8 cellular contexts compared by ENCODE assay signal in genomic region chr3:9503283-9503682, GRCh38. TPM values are rescaled to one million over a fixed set of nuclear protein-coding genes. Genes with fewer than 3 reads are reported as not detected.
DNase-seq lines count a peak whose midpoint lies in the region; ATAC-seq and TF ChIP-seq lines count a peak whose summit lies in the region.

No MANE protein-coding gene starts in this region.

- no peak overlapping the region for H3K9ac ChIP-seq in PC-3 (ENCODE audit: low read length)
- no peak overlapping the region for H3K9ac ChIP-seq in fibroblast of lung (ENCODE audit: insufficient read depth, low read length)

- TF ChIP-seq CTCF in HL-60 (IDR thresholded peaks at IDR 0.05; ENCODE audit: insufficient read depth, low read length) (peak; percentile 94), PC-3 (conservative IDR thresholded peaks at IDR 0.05; ENCODE audit: low read depth, low read length) (peak; percentile 97), fibroblast of lung (conservative IDR thresholded peaks at IDR 0.05 in 1 of 2, IDR thresholded peaks at IDR 0.05 in 1 of 2; ENCODE audit: low read depth in 1 of 2, low read length in 2 of 2) (peak; percentile 96), neural crest cell (conservative IDR thresholded peaks at IDR 0.05) (peak; percentile 86)

- H2AFZ ChIP-seq in PC-3 (ENCODE audit: low read length), result no peak overlapping the region
- H2AFZ ChIP-seq in fibroblast of lung (ENCODE audit: low read length), result no peak overlapping the region

- H3K79me2 ChIP-seq in PC-3 (ENCODE audit: low read length) (no peaks in the 10 kb centered on the region), fibroblast of lung (ENCODE audit: control insufficient read depth, insufficient read depth, low read length) (no peaks in the 10 kb centered on the region)

- H3K27me3 Mint-ChIP-seq in neural crest cell (ENCODE audit: low read depth), result peaks cover 55% of the 10 kb centered on the region
- peaks cover 41% of the 10 kb centered on the region for H3K27me3 Mint-ChIP-seq in stimulated activated naive CD8-positive, alpha-beta T cell treated with anti-CD3 and anti-CD28 coated beads, Interleukin-15, amount 100 ng/mL, for 72 hours

- H3K4me1 ChIP-seq in PC-3 (ENCODE audit: insufficient read depth, low read length) (peaks cover 11% of the 10 kb centered on the region), fibroblast of lung (ENCODE audit: control insufficient read depth, extremely low read depth, insufficient read depth, low read length) (peaks cover 3% of the 10 kb centered on the region)

- H3K36me3 Mint-ChIP-seq in neural crest cell (ENCODE audit: low read depth), result no peaks in the 10 kb centered on the region

- H3K4me1 Mint-ChIP-seq in neural crest cell, result peaks cover 5% of the 10 kb centered on the region
- H3K4me1 Mint-ChIP-seq in stimulated activated naive CD8-positive, alpha-beta T cell treated with anti-CD3 and anti-CD28 coated beads, Interleukin-15, amount 100 ng/mL, for 72 hours, result peaks cover 18% of the 10 kb centered on the region

- POLR2A ChIA-PET in PC-3 (lab: Charles Lee; ENCODE audit: unreplicated experiment), result no interaction called here

- H3F3A ChIP-seq in PC-3 (ENCODE audit: low read length, unreplicated experiment), result no peaks in the 10 kb centered on the region

- H3K9me2 ChIP-seq in PC-3 (replicated peaks; ENCODE audit: low read length), result no peaks in the 10 kb centered on the region

- H3K27ac ChIP-seq in HL-60 (replicated peaks) (no peak overlapping the region), PC-3 (ENCODE audit: low read length) (no peak overlapping the region), fibroblast of lung (ENCODE audit: insufficient read depth, low read length) (no peak overlapping the region)

- ATAC-seq in PC-3 (peak; percentile 64), HG03378 (IDR thresholded peaks at IDR 0.05; ENCODE audit: unreplicated experiment) (no peak)
- peak; percentile 61 for ATAC-seq in stimulated activated naive CD8-positive, alpha-beta T cell treated with anti-CD3 and anti-CD28 coated beads, Interleukin-15, amount 100 ng/mL, for 72 hours

- H4K20me1 ChIP-seq in PC-3 (ENCODE audit: low read length), result no peaks in the 10 kb centered on the region
- H4K20me1 ChIP-seq in fibroblast of lung (ENCODE audit: control insufficient read depth, extremely low read depth, insufficient read depth, low read length), result no peaks in the 10 kb centered on the region

- BruUV-seq in PC-3 (replicated peaks; lab: Mats Ljungman, UMichigan), result no TSS peak

- H3K27ac Mint-ChIP-seq in neural crest cell (ENCODE audit: unreplicated experiment), result peak overlapping the region; percentile 28
- H3K27ac Mint-ChIP-seq in stimulated activated naive CD8-positive, alpha-beta T cell treated with anti-CD3 and anti-CD28 coated beads, Interleukin-15, amount 100 ng/mL, for 72 hours, result no peak overlapping the region

- H3K4me3 Mint-ChIP-seq in neural crest cell, result peak overlapping the region; percentile 41
- H3K4me3 Mint-ChIP-seq in stimulated activated naive CD8-positive, alpha-beta T cell treated with anti-CD3 and anti-CD28 coated beads, Interleukin-15, amount 100 ng/mL, for 72 hours, result no peak overlapping the region

- intact Hi-C loops in PC-3 (cut with micrococcal nuclease), result loop anchor here (1.0 kb wide), 1 partner anchor 146 kb away; the partner anchor contains the start of gene MTMR14

- H3K4me3 ChIP-seq in HL-60 (replicated peaks; ENCODE audit: insufficient read depth, low read length), result no peak overlapping the region
- H3K4me3 ChIP-seq in PC-3 (ENCODE audit: low read length), result no peak overlapping the region
- no peak overlapping the region for H3K4me3 ChIP-seq in fibroblast of lung (replicated peaks in 1 of 4; ENCODE audit: control extremely low read depth in 1 of 4, insufficient read depth in 1 of 4, low read depth in 3 of 4, low read length in 4 of 4)

- H3K27me3 ChIP-seq in HL-60 (ENCODE audit: insufficient read depth, poor library complexity, severe bottlenecking) (peaks cover 11% of the 10 kb centered on the region), PC-3 (ENCODE audit: low read length) (no peaks in the 10 kb centered on the region), fibroblast of lung (ENCODE audit: control insufficient read depth, insufficient read depth, low read length) (peaks cover 6% of the 10 kb centered on the region)

- CTCF ChIA-PET in PC-3 (lab: Charles Lee), result interaction anchor here (0.6 kb wide), 1 partner anchor 720 kb away, joined by 3 read pairs; no protein-coding TSS in a partner anchor

- H3K4me2 ChIP-seq in PC-3 (ENCODE audit: low read length) (no peak overlapping the region), fibroblast of lung (ENCODE audit: extremely low read depth, insufficient read depth, low read length) (no peak overlapping the region)

- DNase-seq in EH (ENCODE audit: low read depth) (peak; percentile 62), HL-60 (ENCODE audit: low read depth in 1 of 2, low spot score in 1 of 2) (peak; percentile 16 to 60), PC-3 (peak; percentile 86), activated T-cell treated with anti-CD3 and anti-CD28 coated beads for 48 hours (ENCODE audit: low read depth) (peak; percentile 68), fibroblast of lung (ENCODE audit: low read depth in 2 of 2) (peak; percentile 50 to 63), neural crest cell (ENCODE audit: low read depth, low spot score) (peak; percentile 88)
- DNase-seq in stimulated activated naive CD8-positive, alpha-beta T cell treated with anti-CD3 and anti-CD28 coated beads, Interleukin-15, amount 100 ng/mL, for 72 hours, result peak; percentile 73

- H3K9me3 Mint-ChIP-seq in neural crest cell, result no peaks in the 10 kb centered on the region
- H3K9me3 Mint-ChIP-seq in stimulated activated naive CD8-positive, alpha-beta T cell treated with anti-CD3 and anti-CD28 coated beads, Interleukin-15, amount 100 ng/mL, for 72 hours, result no peaks in the 10 kb centered on the region

- H3K9me3 ChIP-seq in PC-3 (ENCODE audit: low read length) (no peaks in the 10 kb centered on the region), fibroblast of lung (ENCODE audit: control insufficient read depth, insufficient read depth, low read depth, low read length) (no peaks in the 10 kb centered on the region)

- H3K36me3 ChIP-seq in PC-3 (ENCODE audit: low read depth, low read length), result no peaks in the 10 kb centered on the region; the same call in 1 of the 2 replicates
- no peaks in the 10 kb centered on the region for H3K36me3 ChIP-seq in fibroblast of lung (ENCODE audit: control insufficient read depth, insufficient read depth, low read length)

RNA-seq across cellular contexts. Expression of gene LHFPL4, which starts 50.3 kb away (rescaled TPM):
- total RNA-seq in PC-3 (2014; rRNA removed), result not detected in 2 replicates
- total RNA-seq in fibroblast of lung, result under 0.01 and 0.17 TPM in 2 replicates
- polyA plus RNA-seq in fibroblast of lung, result 0.01 TPM in 1 of 2 replicates, not detected in the other
- 0.02 TPM in 2 replicates for polyA plus RNA-seq in fibroblast of lung (2012)
- not detected in 2 replicates for polyA minus RNA-seq in fibroblast of lung (ENCODE audit: low replicate concordance)
- 0.84 and 1.4 TPM in 2 replicates for total RNA-seq in neural crest cell

Comparison
In these comparisons a context has a peak if more than half of its experiments do, and no peak if none do; other contexts are left out.
1. DNase-seq: peak in every context shown above with its lines; median percentile 88 in neural crest cell; 86 in PC-3; 73 in stimulated activated naive CD8-positive, alpha-beta T cell treated with anti-CD3 and anti-CD28 coated beads, Interleukin-15, amount 100 ng/mL, for 72 hours; 68 in activated T-cell treated with anti-CD3 and anti-CD28 coated beads for 48 hours; 62 in EH; 56 in fibroblast of lung; 38 in HL-60.